Comparison of ENCODE assay signal across 1 cellular context in the genomic region with DNA sequence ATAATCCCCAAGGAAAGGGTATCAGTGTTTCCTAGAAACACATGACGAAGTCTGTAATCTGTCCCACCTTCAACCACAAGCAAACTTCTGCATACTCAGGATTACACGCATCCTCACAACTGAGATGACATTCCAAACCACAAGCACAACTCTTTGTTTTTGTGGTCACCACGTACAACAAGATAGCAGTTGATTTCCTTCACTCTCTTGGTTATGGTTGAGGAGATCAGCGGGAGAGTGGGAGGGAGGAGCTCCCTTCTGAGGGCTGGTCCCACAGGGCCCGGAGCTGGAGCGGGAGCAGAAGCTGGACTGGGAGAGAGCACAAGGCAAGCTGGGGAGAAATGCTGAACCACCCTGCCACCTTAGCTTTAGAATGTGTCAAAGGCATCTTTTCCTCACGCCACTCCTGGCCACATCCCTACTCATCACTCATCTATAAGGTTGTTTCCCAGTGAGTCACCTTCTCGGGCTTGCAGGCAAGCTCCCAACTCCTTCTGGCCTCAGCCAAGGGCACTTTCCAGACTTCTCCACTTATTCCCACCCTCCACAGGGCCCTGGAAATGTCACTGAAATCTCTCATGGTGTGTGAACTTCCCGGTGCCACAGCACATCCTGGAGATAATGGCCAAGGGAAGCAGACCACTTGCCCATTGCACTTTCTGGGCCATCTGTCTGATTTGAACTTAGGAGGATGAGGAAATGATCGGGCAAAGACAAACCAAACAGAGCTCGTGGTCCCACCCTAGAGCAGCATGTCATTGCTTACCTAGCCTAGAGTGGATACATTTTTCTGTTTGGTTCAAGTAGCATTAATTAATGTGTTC.
TF ChIP-seq lines count a peak whose summit lies in the region.

No MANE protein-coding gene starts in this region.

TF ChIP-seq in K562, 482 proteins besides CTCF, POLR2A, EP300 and RAD21 (continued from another document and continues in another):
- TF ChIP-seq MXI1 (IDR thresholded peaks at IDR 0.05; ENCODE audit: low read depth, low read length) (no peak), ZKSCAN1 (IDR thresholded peaks at IDR 0.05; ENCODE audit: low read depth, low read length) (no peak), YY1 (IDR thresholded peaks at IDR 0.05; ENCODE audit: borderline replicate concordance in 1 of 3, control insufficient read depth in 1 of 3, extremely low read depth in 1 of 3, insufficient read depth in 3 of 3, insufficient read length in 1 of 3, insufficient replicate concordance in 2 of 3, low read depth in 1 of 3, low read length in 2 of 3) (no peak), ZNF354B (CRISPR knock-in tag; IDR thresholded peaks at IDR 0.05) (no peak), ZNF407 (IDR thresholded peaks at IDR 0.05; ENCODE audit: low read depth) (no peak), ZNF12 (CRISPR knock-in tag; IDR thresholded peaks at IDR 0.05) (no peak), EWSR1 (IDR thresholded peaks at IDR 0.05; ENCODE audit: borderline replicate concordance, low read depth, partially characterized antibody) (no peak), TCF15 (CRISPR knock-in tag; IDR thresholded peaks at IDR 0.05) (no peak), TAF15 (IDR thresholded peaks at IDR 0.05; ENCODE audit: low read depth, low read length) (no peak), SMARCC2 (IDR thresholded peaks at IDR 0.05; ENCODE audit: low read depth) (peak; percentile 61; the same call in 1 of the 2 replicates), ZNF75A (CRISPR knock-in tag; IDR thresholded peaks at IDR 0.05) (no peak), ARID1B (IDR thresholded peaks at IDR 0.05) (peak; percentile 95), LCOR (CRISPR knock-in tag; IDR thresholded peaks at IDR 0.05) (peak; percentile 88; the same call in 1 of the 2 replicates), PURB (CRISPR knock-in tag; IDR thresholded peaks at IDR 0.05; ENCODE audit: low read depth) (no peak), ZFP36 (IDR thresholded peaks at IDR 0.05; ENCODE audit: low read depth, low read length, partially characterized antibody) (no peak), ZEB2 (IDR thresholded peaks at IDR 0.05) (peak; percentile 84), ZNF717 (CRISPR knock-in tag; IDR thresholded peaks at IDR 0.05) (no peak), ETV5 (CRISPR knock-in tag; IDR thresholded peaks at IDR 0.05; ENCODE audit: low read depth) (peak; percentile 83), TRIM24 (IDR thresholded peaks at IDR 0.05) (peak; percentile 77 to 85), SP1 (CRISPR knock-in tag; IDR thresholded peaks at IDR 0.05) (peak; percentile 75; the same call in 1 of the 2 replicates), ZNF121 (CRISPR knock-in tag; conservative IDR thresholded peaks at IDR 0.05) (no peak), BHLHE40 (IDR thresholded peaks at IDR 0.05; ENCODE audit: low read length) (peak; percentile 80), CBX3 (IDR thresholded peaks at IDR 0.05; ENCODE audit: borderline replicate concordance in 1 of 2, low read length in 2 of 2) (no peak), MTA1 (IDR thresholded peaks at IDR 0.05; ENCODE audit: borderline replicate concordance) (0 out of 2 replicates have a peak, but pooled peaks have one; percentile 32), SMAD3 (CRISPR knock-in tag; conservative IDR thresholded peaks at IDR 0.05) (peak; percentile 77), MBD2 (IDR thresholded peaks at IDR 0.05; ENCODE audit: borderline replicate concordance, low read depth) (peak; percentile 62; the same call in 1 of the 2 replicates), RBM15 (IDR thresholded peaks at IDR 0.05; ENCODE audit: insufficient read depth, low read length) (no peak), RFX1 (IDR thresholded peaks at IDR 0.05) (peak; percentile 12; the same call in 1 of the 2 replicates), TBL1XR1 (IDR thresholded peaks at IDR 0.05; ENCODE audit: low read length in 2 of 2) (peak; percentile 63 to 77; a peak in 1 of 4 replicates), POLR2AphosphoS5 (IDR thresholded peaks at IDR 0.05; ENCODE audit: control insufficient read depth, insufficient read depth, low read depth, low read length) (peak; percentile 82), KLF1 (tag; IDR thresholded peaks at IDR 0.05) (no peak), GTF2F1 (IDR thresholded peaks at IDR 0.05; ENCODE audit: low read depth, low read length) (no peak), NFE2 (IDR thresholded peaks at IDR 0.05; ENCODE audit: low read depth) (peak; percentile 71), LEF1 (IDR thresholded peaks at IDR 0.05) (peak; percentile 79; the same call in 1 of the 2 replicates), ZNF197 (CRISPR knock-in tag; IDR thresholded peaks at IDR 0.05; ENCODE audit: low read depth) (no peak), TAF1 (IDR thresholded peaks at IDR 0.05; ENCODE audit: control insufficient read depth, extremely low read depth, insufficient read depth, low read length, severe bottlenecking) (no peak), KLF6 (CRISPR knock-in tag; IDR thresholded peaks at IDR 0.05; ENCODE audit: borderline replicate concordance) (no peak)
- TF ChIP-seq, protein P1, sequence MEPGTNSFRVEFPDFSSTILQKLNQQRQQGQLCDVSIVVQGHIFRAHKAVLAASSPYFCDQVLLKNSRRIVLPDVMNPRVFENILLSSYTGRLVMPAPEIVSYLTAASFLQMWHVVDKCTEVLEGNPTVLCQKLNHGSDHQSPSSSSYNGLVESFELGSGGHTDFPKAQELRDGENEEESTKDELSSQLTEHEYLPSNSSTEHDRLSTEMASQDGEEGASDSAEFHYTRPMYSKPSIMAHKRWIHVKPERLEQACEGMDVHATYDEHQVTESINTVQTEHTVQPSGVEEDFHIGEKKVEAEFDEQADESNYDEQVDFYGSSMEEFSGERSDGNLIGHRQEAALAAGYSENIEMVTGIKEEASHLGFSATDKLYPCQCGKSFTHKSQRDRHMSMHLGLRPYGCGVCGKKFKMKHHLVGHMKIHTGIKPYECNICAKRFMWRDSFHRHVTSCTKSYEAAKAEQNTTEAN (CRISPR knock-in tag; IDR thresholded peaks at IDR 0.05): peak; percentile 96
- TF ChIP-seq, protein P2, sequence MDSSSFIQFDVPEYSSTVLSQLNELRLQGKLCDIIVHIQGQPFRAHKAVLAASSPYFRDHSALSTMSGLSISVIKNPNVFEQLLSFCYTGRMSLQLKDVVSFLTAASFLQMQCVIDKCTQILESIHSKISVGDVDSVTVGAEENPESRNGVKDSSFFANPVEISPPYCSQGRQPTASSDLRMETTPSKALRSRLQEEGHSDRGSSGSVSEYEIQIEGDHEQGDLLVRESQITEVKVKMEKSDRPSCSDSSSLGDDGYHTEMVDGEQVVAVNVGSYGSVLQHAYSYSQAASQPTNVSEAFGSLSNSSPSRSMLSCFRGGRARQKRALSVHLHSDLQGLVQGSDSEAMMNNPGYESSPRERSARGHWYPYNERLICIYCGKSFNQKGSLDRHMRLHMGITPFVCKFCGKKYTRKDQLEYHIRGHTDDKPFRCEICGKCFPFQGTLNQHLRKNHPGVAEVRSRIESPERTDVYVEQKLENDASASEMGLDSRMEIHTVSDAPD (CRISPR knock-in tag; IDR thresholded peaks at IDR 0.05): no peak
- TF ChIP-seq, protein P3, sequence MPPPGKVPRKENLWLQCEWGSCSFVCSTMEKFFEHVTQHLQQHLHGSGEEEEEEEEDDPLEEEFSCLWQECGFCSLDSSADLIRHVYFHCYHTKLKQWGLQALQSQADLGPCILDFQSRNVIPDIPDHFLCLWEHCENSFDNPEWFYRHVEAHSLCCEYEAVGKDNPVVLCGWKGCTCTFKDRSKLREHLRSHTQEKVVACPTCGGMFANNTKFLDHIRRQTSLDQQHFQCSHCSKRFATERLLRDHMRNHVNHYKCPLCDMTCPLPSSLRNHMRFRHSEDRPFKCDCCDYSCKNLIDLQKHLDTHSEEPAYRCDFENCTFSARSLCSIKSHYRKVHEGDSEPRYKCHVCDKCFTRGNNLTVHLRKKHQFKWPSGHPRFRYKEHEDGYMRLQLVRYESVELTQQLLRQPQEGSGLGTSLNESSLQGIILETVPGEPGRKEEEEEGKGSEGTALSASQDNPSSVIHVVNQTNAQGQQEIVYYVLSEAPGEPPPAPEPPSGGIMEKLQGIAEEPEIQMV (tag; conservative IDR thresholded peaks at IDR 0.05; ENCODE audit: low read depth): no peak
- TF ChIP-seq, protein P4, sequence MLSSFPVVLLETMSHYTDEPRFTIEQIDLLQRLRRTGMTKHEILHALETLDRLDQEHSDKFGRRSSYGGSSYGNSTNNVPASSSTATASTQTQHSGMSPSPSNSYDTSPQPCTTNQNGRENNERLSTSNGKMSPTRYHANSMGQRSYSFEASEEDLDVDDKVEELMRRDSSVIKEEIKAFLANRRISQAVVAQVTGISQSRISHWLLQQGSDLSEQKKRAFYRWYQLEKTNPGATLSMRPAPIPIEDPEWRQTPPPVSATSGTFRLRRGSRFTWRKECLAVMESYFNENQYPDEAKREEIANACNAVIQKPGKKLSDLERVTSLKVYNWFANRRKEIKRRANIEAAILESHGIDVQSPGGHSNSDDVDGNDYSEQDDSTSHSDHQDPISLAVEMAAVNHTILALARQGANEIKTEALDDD (IDR thresholded peaks at IDR 0.05): peak; percentile 77
- TF ChIP-seq, protein P5, sequence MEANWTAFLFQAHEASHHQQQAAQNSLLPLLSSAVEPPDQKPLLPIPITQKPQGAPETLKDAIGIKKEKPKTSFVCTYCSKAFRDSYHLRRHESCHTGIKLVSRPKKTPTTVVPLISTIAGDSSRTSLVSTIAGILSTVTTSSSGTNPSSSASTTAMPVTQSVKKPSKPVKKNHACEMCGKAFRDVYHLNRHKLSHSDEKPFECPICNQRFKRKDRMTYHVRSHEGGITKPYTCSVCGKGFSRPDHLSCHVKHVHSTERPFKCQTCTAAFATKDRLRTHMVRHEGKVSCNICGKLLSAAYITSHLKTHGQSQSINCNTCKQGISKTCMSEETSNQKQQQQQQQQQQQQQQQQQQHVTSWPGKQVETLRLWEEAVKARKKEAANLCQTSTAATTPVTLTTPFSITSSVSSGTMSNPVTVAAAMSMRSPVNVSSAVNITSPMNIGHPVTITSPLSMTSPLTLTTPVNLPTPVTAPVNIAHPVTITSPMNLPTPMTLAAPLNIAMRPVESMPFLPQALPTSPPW (CRISPR knock-in tag; IDR thresholded peaks at IDR 0.05): peak; percentile 64
- TF ChIP-seq, protein P6, sequence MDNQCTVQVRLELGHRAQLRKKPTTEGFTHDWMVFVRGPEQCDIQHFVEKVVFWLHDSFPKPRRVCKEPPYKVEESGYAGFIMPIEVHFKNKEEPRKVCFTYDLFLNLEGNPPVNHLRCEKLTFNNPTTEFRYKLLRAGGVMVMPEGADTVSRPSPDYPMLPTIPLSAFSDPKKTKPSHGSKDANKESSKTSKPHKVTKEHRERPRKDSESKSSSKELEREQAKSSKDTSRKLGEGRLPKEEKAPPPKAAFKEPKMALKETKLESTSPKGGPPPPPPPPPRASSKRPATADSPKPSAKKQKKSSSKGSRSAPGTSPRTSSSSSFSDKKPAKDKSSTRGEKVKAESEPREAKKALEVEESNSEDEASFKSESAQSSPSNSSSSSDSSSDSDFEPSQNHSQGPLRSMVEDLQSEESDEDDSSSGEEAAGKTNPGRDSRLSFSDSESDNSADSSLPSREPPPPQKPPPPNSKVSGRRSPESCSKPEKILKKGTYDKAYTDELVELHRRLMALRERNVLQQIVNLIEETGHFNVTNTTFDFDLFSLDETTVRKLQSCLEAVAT (IDR thresholded peaks at IDR 0.05): peak in 1 of 2 experiments; percentile 99; a peak in 2 of 4 replicates
